Comparison of ENCODE assay signal across 19 cellular contexts in genomic region chr12:74401035-74401434, GRCh38.
"Had no signal": no experiment of that assay in that cellular context is flagged by ENCODE, and none has a peak within 500 bp of the region (broad histone marks: within the 10 kb centered on the region; RNA-seq: fewer than 3 reads in every experiment).

No MANE protein-coding gene starts in this region.

- H3K4me3 ChIP-seq: lung, tibial artery had no signal

- H3K36me3 ChIP-seq: tibial artery had no signal

- H3K4me1 Mint-ChIP-seq: activated CD4-positive, alpha-beta memory T cell treated with anti-CD3 and anti-CD28 coated beads, Interleukin-2, amount 10 ng/mL, durations not matched to agents 7 days and 5 days; activated CD8-positive, alpha-beta memory T cell treated with anti-CD3 and anti-CD28 coated beads, Interleukin-2, amount 10 ng/mL, durations not matched to agents 7 days and 5 days; mesothelial cell of epicardium; nephron had no signal

- H3K4me1 ChIP-seq: tibial artery had no signal

- H3K36me3 Mint-ChIP-seq: activated CD8-positive, alpha-beta memory T cell treated with anti-CD3 and anti-CD28 coated beads, Interleukin-2, amount 10 ng/mL, durations not matched to agents 7 days and 5 days; activated naive CD8-positive, alpha-beta T cell; mesothelial cell of epicardium had no signal

- H3K4me3 Mint-ChIP-seq: activated CD4-positive, alpha-beta memory T cell treated with anti-CD3 and anti-CD28 coated beads, Interleukin-2, amount 10 ng/mL, durations not matched to agents 7 days and 5 days; activated CD8-positive, alpha-beta memory T cell treated with anti-CD3 and anti-CD28 coated beads, Interleukin-2, amount 10 ng/mL, durations not matched to agents 7 days and 5 days; activated naive CD8-positive, alpha-beta T cell; mesothelial cell of epicardium; nephron had no signal

- DNase-seq: activated CD4-positive, alpha-beta memory T cell treated with anti-CD3 and anti-CD28 coated beads, Interleukin-2, amount 10 ng/mL, durations not matched to agents 7 days and 5 days; activated CD4-positive, alpha-beta T cell treated with anti-CD3 and anti-CD28 coated beads for 4 hours; activated CD8-positive, alpha-beta memory T cell treated with anti-CD3 and anti-CD28 coated beads, Interleukin-2, amount 10 ng/mL, durations not matched to agents 7 days and 5 days; dermis blood vessel endothelial cell; effector memory CD4-positive, alpha-beta T cell; foreskin fibroblast; hypothalamus; kidney; posterior cingulate gyrus; retina; stimulated activated CD4-positive, alpha-beta T cell treated with anti-CD3 and anti-CD28 coated beads, Interleukin-1b, Interleukin-23, amount 100 ng/mL, for 48 hours; stimulated activated CD8-positive, alpha-beta memory T cell treated with anti-CD3 and anti-CD28 coated beads, Interleukin-4, amount 100 ng/mL, for 48 hours; stimulated activated naive CD4-positive, alpha-beta T cell; tibial artery had no signal

- ATAC-seq: activated CD8-positive, alpha-beta memory T cell treated with anti-CD3 and anti-CD28 coated beads, Interleukin-2, amount 10 ng/mL, durations not matched to agents 7 days and 5 days; left lobe of liver had no signal

- H3K27me3 ChIP-seq: tibial artery had no signal

- H3K27me3 Mint-ChIP-seq: activated CD4-positive, alpha-beta memory T cell treated with anti-CD3 and anti-CD28 coated beads, Interleukin-2, amount 10 ng/mL, durations not matched to agents 7 days and 5 days; activated CD8-positive, alpha-beta memory T cell treated with anti-CD3 and anti-CD28 coated beads, Interleukin-2, amount 10 ng/mL, durations not matched to agents 7 days and 5 days; activated naive CD8-positive, alpha-beta T cell had no signal

- H3K9me3 ChIP-seq: tibial artery had no signal

- H3K27ac ChIP-seq: tibial artery had no signal

- H3K9me3 Mint-ChIP-seq: activated CD4-positive, alpha-beta memory T cell treated with anti-CD3 and anti-CD28 coated beads, Interleukin-2, amount 10 ng/mL, durations not matched to agents 7 days and 5 days; mesothelial cell of epicardium; nephron had no signal

- H3K27ac Mint-ChIP-seq: activated CD4-positive, alpha-beta memory T cell treated with anti-CD3 and anti-CD28 coated beads, Interleukin-2, amount 10 ng/mL, durations not matched to agents 7 days and 5 days; activated CD8-positive, alpha-beta memory T cell treated with anti-CD3 and anti-CD28 coated beads, Interleukin-2, amount 10 ng/mL, durations not matched to agents 7 days and 5 days; activated naive CD8-positive, alpha-beta T cell; mesothelial cell of epicardium; nephron had no signal
